In genomic region chr4:176883108-176883550, GRCh38 we compare ENCODE assay signal across 17 cellular contexts.
DNase-seq lines count a peak whose midpoint lies in the region; ATAC-seq, FAIRE-seq and TF ChIP-seq lines count a peak whose summit lies in the region.
"Had no signal": no experiment of that assay in that cellular context is flagged by ENCODE, and none has a peak within 500 bp of the region (broad histone marks: within the 10 kb centered on the region; RNA-seq: fewer than 3 reads in every experiment).

No MANE protein-coding gene starts in this region.

- no peaks in the 10 kb centered on the region for H3K9me3 ChIP-seq in osteoblast (ENCODE audit: low read depth, low read length)
- H3K9me3 ChIP-seq: psoas muscle, thyroid gland had no signal

- H2AFZ ChIP-seq in osteoblast (ENCODE audit: low read length): peak overlapping the region; percentile 0

- DNase-seq in HCEC 1CT: peak; percentile 21
- peak; percentile 73 for DNase-seq in NCI-H748 (lab: John Stamatoyannopoulos, UW; ENCODE audit: unreplicated experiment)
- DNase-seq in bronchial epithelial cell (ENCODE audit: low read depth): peak; percentile 41
- no peak for DNase-seq in osteoblast (ENCODE audit: insufficient read length, low spot score, missing footprints)
- DNase-seq in left lobe of liver (ENCODE audit: low spot score): no peak
- no peak for DNase-seq in mesendoderm
- DNase-seq: activated CD4-positive, CD25-positive, alpha-beta regulatory T cell treated with anti-CD3 and anti-CD28 coated beads, Interleukin-2, amount 50 U/mL, for 72 hours; activated CD8-positive, alpha-beta memory T cell treated with anti-CD3 and anti-CD28 coated beads, Interleukin-2, amount 50 U/mL, for 48 hours; activated naive CD4-positive, alpha-beta T cell treated with anti-CD3 and anti-CD28 coated beads, Interleukin-2, amount 50 U/mL, for 16 hours; CD4-positive, CD25-positive, alpha-beta regulatory T cell; left cardiac atrium; psoas muscle; stimulated activated CD4-positive, alpha-beta T cell treated with anti-CD3 and anti-CD28 coated beads, Interleukin-2, amount 100 ng/mL, for 24 hours; T-cell; thyroid gland had no signal

- no peaks in the 10 kb centered on the region for H3K27me3 ChIP-seq in bronchial epithelial cell (ENCODE audit: control insufficient read depth, insufficient read depth, low read length)
- H3K27me3 ChIP-seq in osteoblast (ENCODE audit: insufficient read depth, low read length): no peaks in the 10 kb centered on the region
- H3K27me3 ChIP-seq in mesendoderm (ENCODE audit: insufficient read depth, low read length, poor library complexity): no peaks in the 10 kb centered on the region
- H3K27me3 ChIP-seq: thyroid gland had no signal

- no peak for FAIRE-seq in bronchial epithelial cell (lab: Jason Lieb, UNC)
- FAIRE-seq: G401.6 had no signal

- H3K36me3 ChIP-seq in bronchial epithelial cell (ENCODE audit: control insufficient read depth, insufficient read depth, low read length) (no peaks in the 10 kb centered on the region), osteoblast (ENCODE audit: insufficient read depth, low read length) (no peaks in the 10 kb centered on the region), mesendoderm (ENCODE audit: control insufficient read depth, insufficient read depth, low read length) (no peaks in the 10 kb centered on the region)
- H3K36me3 ChIP-seq: thyroid gland had no signal

- no peak overlapping the region for H3K9ac ChIP-seq in mesendoderm (ENCODE audit: low read length)

- H4K5ac ChIP-seq in mesendoderm (ENCODE audit: low read length): no peak overlapping the region

- no CpG with 5 or more reads among the region's 7 CpGs for WGBS in mesendoderm (ENCODE audit: extremely low coverage, insufficient coverage, low lambda C conversion rate)

- no peak overlapping the region for H3K56ac ChIP-seq in mesendoderm (ENCODE audit: low read length)

- H2BK120ac ChIP-seq in mesendoderm (ENCODE audit: low read depth, low read length): no peak overlapping the region

- peak overlapping the region; percentile 78 for H3K4me2 ChIP-seq in osteoblast (ENCODE audit: insufficient read depth, low read length)
- H3K4me2 ChIP-seq in mesendoderm (ENCODE audit: low read length): no peak overlapping the region

- H3K4me3 ChIP-seq in bronchial epithelial cell (ENCODE audit: low read depth, low read length): no peak overlapping the region
- peak overlapping the region; percentile 39 for H3K4me3 ChIP-seq in osteoblast (ENCODE audit: insufficient read depth, low read length)
- no peak overlapping the region for H3K4me3 ChIP-seq in mesendoderm (ENCODE audit: low read length)
- H3K4me3 ChIP-seq: psoas muscle, thyroid gland had no signal

- no peak overlapping the region for H3K23ac ChIP-seq in mesendoderm (ENCODE audit: low read length)

- no peak overlapping the region for H3K18ac ChIP-seq in mesendoderm (ENCODE audit: low read length)

- H2BK15ac ChIP-seq in mesendoderm (replicated peaks; ENCODE audit: low read depth): no peak overlapping the region

- no peaks in the 10 kb centered on the region for H4K20me1 ChIP-seq in osteoblast (ENCODE audit: insufficient read depth, low read length)

- H3K4me1 ChIP-seq in osteoblast (ENCODE audit: insufficient read depth, low read length): peaks cover 43% of the 10 kb centered on the region
- H3K4me1 ChIP-seq in mesendoderm (ENCODE audit: control insufficient read depth, low read depth, low read length): no peaks in the 10 kb centered on the region
- H3K4me1 ChIP-seq: psoas muscle, thyroid gland had no signal

- H3K27ac ChIP-seq in osteoblast (ENCODE audit: low read depth, low read length) (peak overlapping the region; percentile 88), mesendoderm (ENCODE audit: low read depth, low read length) (no peak overlapping the region)
- H3K27ac ChIP-seq: psoas muscle, thyroid gland had no signal

- H2BK5ac ChIP-seq in mesendoderm (ENCODE audit: low read length): no peak overlapping the region

- ATAC-seq in HG03039 (IDR thresholded peaks at IDR 0.05; ENCODE audit: unreplicated experiment) (no peak), left lobe of liver (no peak)
- ATAC-seq: left cardiac atrium, psoas muscle, T-cell had no signal

- H3K79me2 ChIP-seq in osteoblast (ENCODE audit: insufficient read depth, low read length) (peaks cover 30% of the 10 kb centered on the region), mesendoderm (ENCODE audit: control insufficient read depth, insufficient read depth, low read length) (no peaks in the 10 kb centered on the region)

- H4K8ac ChIP-seq in mesendoderm (ENCODE audit: low read depth, low read length): no peak overlapping the region

- no peak overlapping the region for H3K4ac ChIP-seq in mesendoderm (ENCODE audit: low read depth, low read length)

- no peak overlapping the region for H2AK5ac ChIP-seq in mesendoderm (ENCODE audit: low read length)

- TF ChIP-seq CTCF in bronchial epithelial cell (IDR thresholded peaks at IDR 0.05; ENCODE audit: insufficient read depth, low read length, severe bottlenecking) (no peak), osteoblast (IDR thresholded peaks at IDR 0.05; ENCODE audit: extremely low read depth, low read depth, low read length) (no peak)

- H3K79me1 ChIP-seq in mesendoderm (ENCODE audit: low read length): no peaks in the 10 kb centered on the region

Comparison
In these comparisons a context has a peak if more than half of its experiments do, and no peak if none do; other contexts are left out.
1. DNase-seq: peak in HCEC 1CT (single experiment), NCI-H748 (single experiment) and bronchial epithelial cell (single experiment); none in osteoblast (single experiment), left lobe of liver (single experiment) and mesendoderm (single experiment).